Comparison of ENCODE assay signal across 8 cellular contexts in the genomic region with DNA sequence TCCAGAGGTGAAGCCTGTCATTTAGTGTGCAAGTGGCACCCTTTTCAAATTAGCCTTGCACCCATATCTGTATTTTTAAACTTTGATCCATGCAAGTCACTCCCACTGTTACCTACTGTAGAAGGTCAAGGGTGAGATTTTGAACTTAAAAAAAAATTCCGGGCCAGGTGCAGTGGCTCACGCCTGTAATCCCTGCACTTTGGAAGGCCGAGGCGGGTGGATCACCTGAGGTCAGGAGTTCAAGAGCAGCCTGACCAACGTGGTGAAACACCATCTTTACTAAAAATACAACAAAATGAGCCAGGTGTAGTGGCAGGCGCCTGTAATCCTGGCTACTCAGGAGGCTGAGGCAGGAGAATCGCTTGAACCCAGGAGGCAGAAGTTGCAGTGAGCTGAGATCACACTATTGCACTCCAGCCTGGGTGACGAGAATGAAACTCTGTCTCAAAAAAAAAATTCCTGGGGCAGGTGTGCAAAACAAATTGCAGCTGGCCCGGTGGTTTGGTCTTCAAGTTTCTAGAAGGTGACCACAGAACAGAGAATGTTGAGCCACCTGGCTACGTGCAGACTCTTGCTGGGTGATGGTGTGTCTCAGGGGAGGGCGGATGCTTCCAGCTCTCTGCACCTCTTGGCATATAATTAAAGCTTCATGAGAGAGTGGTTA.
DNase-seq lines count a peak whose midpoint lies in the region; ATAC-seq and TF ChIP-seq lines count a peak whose summit lies in the region.
"Not testable (repeated sequence)": the region's sequence is repeated elsewhere in the genome, so short reads cannot be mapped to it uniquely, and the experiment has no call there.

No MANE protein-coding gene starts in this region.

- H3K36me3 ChIP-seq in GM06990 (ENCODE audit: control insufficient read depth, insufficient read depth, low read length); Karpas-422 (ENCODE audit: insufficient read depth, low read length); liver (ENCODE audit: control insufficient read depth in 4 of 4, insufficient read depth in 3 of 4, low read depth in 1 of 4, low read length in 3 of 4): not testable (repeated sequence)

- H3K9ac ChIP-seq in Karpas-422 (ENCODE audit: low read length): 0 out of 2 replicates have a peak overlapping the region, but pooled peaks have one; percentile 37
- not testable (repeated sequence) for H3K9ac ChIP-seq in liver (ENCODE audit: low read depth in 1 of 2, low read length in 2 of 2)

- H3K4me1 ChIP-seq in Karpas-422 (ENCODE audit: low read length) (peaks cover 55% of the 10 kb centered on the region), liver (ENCODE audit: control insufficient read depth in 4 of 4, insufficient read depth in 4 of 4, low read length in 3 of 4) (peaks cover 4 to 30% (median 20%) of the 10 kb centered on the region in 4 donors)

- peak; percentile 83 for ATAC-seq in GM18873 (IDR thresholded peaks at IDR 0.05; ENCODE audit: low FRiP score, unreplicated experiment)
- peak; percentile 71 for ATAC-seq in GM21360 (IDR thresholded peaks at IDR 0.05; ENCODE audit: unreplicated experiment)
- peak; percentile 88 for ATAC-seq in HG02678 (IDR thresholded peaks at IDR 0.05; ENCODE audit: unreplicated experiment)
- peak; percentile 87 for ATAC-seq in HG03135 (IDR thresholded peaks at IDR 0.05; ENCODE audit: unreplicated experiment)

- 57% methylated on average over 11 of the region's 11 CpGs for WGBS in liver

- H3K27me3 ChIP-seq in GM06990 (replicated peaks; ENCODE audit: control insufficient read depth, insufficient read depth, low read length); Karpas-422 (ENCODE audit: low read length); liver (ENCODE audit: control insufficient read depth in 4 of 4, insufficient read depth in 4 of 4, low read length in 3 of 4): not testable (repeated sequence)

- peak overlapping the region; percentile 74 for H3K27ac ChIP-seq in Karpas-422 (ENCODE audit: low read length)
- not testable (repeated sequence) for H3K27ac ChIP-seq in liver (ENCODE audit: low read depth in 1 of 2, low read length in 2 of 2)

- H3K9me3 ChIP-seq in Karpas-422 (ENCODE audit: low read length); liver (ENCODE audit: control insufficient read depth in 4 of 4, low read length in 3 of 4): not testable (repeated sequence)

- not testable (repeated sequence) for H3K4me3 ChIP-seq in GM06990 (replicated peaks; ENCODE audit: low read depth, low read length); Karpas-422 (ENCODE audit: low read length); liver (ENCODE audit: low read depth in 1 of 3, low read length in 3 of 3)

- DNase-seq in GM06990 (ENCODE audit: extremely low read depth, insufficient read length) (peak; percentile 76), Karpas-422 (peak; percentile 65), NCI-H510A treated with DMSO at 0.1 percent for 48 hours (lab: John Stamatoyannopoulos, UW) (peak; percentile 19)

- not testable (repeated sequence) for H2AFZ ChIP-seq in Karpas-422 (ENCODE audit: low read length)

- H4K20me1 ChIP-seq in Karpas-422 (ENCODE audit: insufficient read depth, low read depth, low read length): not testable (repeated sequence)

- H3K9me2 ChIP-seq in Karpas-422 (replicated peaks; ENCODE audit: insufficient read depth, low read length): not testable (repeated sequence)

- not testable (repeated sequence) for TF ChIP-seq CTCF in GM06990 (IDR thresholded peaks at IDR 0.05; ENCODE audit: insufficient read depth, low read length, poor library complexity, severe bottlenecking); liver (IDR thresholded peaks at IDR 0.05; ENCODE audit: low read depth, low read length, missing input control)

- TF ChIP-seq RAD21 in liver (IDR thresholded peaks at IDR 0.05): peak in 1 of 2 donors; percentile 8

- H3K79me2 ChIP-seq in Karpas-422 (ENCODE audit: low read length): not testable (repeated sequence)

- peak overlapping the region; percentile 37 for H3K4me2 ChIP-seq in Karpas-422 (ENCODE audit: low read depth, low read length, poor library complexity, severe bottlenecking)

TF ChIP-seq in liver, 16 proteins besides CTCF, POLR2A, EP300 and RAD21:
- peak; percentile 45 for TF ChIP-seq SP1 (IDR thresholded peaks at IDR 0.05)
- TF ChIP-seq RXRA (IDR thresholded peaks at IDR 0.05): peak; percentile 75 to 85
- TF ChIP-seq NR2F2 (IDR thresholded peaks at IDR 0.05): peak; percentile 68
- peak in 1 of 2 donors; percentile 33 for TF ChIP-seq JUND (IDR thresholded peaks at IDR 0.05)
- TF ChIP-seq HNF4A (conservative IDR thresholded peaks at IDR 0.05): peak; percentile 77 to 88
TF ChIP-seq in liver: peak in this region for 5; not testable (repeated sequence) for 11.

Comparison
In these comparisons a context has a peak if more than half of its experiments do, and no peak if none do; other contexts are left out.
1. DNase-seq: peak in every context shown above with its lines; median percentile 76 in GM06990; 65 in Karpas-422; 19 in NCI-H510A treated with DMSO at 0.1 percent for 48 hours.